Comparison of ENCODE assay signal across 22 cellular contexts in genomic region chr5:39992617-39993203, GRCh38.
A peak's percentile ranks its signal among the peaks of the same experiment; 100 is the strongest.
DNase-seq lines count a peak whose midpoint lies in the region; ATAC-seq and TF ChIP-seq lines count a peak whose summit lies in the region.
"Had no signal": no experiment of that assay in that cellular context is flagged by ENCODE, and none has a peak within 500 bp of the region (broad histone marks: within the 10 kb centered on the region; RNA-seq: fewer than 3 reads in every experiment).

No MANE protein-coding gene starts in this region.

- ATAC-seq in stimulated activated naive CD8-positive, alpha-beta T cell treated with anti-CD3 and anti-CD28 coated beads, Interleukin-15, Interleukin-2, amounts not matched to agents 100 U/mL and 50 U/mL, for 24 hours = no peak
- ATAC-seq: GM12878, T-cell had no signal

- peak; percentile 24 for DNase-seq in HT1080 (ENCODE audit: low read depth)
- DNase-seq in NOMO-1 (lab: John Stamatoyannopoulos, UW; ENCODE audit: unreplicated experiment in 2 of 2) = peak; percentile 39 to 72
- peak; percentile 16 for DNase-seq in choroid plexus epithelial cell (ENCODE audit: low read depth)
- peak; percentile 10 for DNase-seq in myocyte (ENCODE audit: low read depth)
- DNase-seq in HFFc6 = no peak
- DNase-seq in NCI-H82 (lab: John Stamatoyannopoulos, UW) = no peak
- DNase-seq in stimulated activated CD4-positive, alpha-beta T cell treated with anti-CD3 and anti-CD28 coated beads, Interleukin-4, amount 100 ng/mL, for 24 hours = no peak
- no peak for DNase-seq in stimulated activated naive CD8-positive, alpha-beta T cell treated with anti-CD3 and anti-CD28 coated beads, Interleukin-15, Interleukin-2, amounts not matched to agents 100 U/mL and 50 U/mL, for 24 hours
- DNase-seq: CD4-positive, alpha-beta memory T cell; DMS 273 treated with DMSO at 0.1 percent for 48 hours; Kasumi-1; NCI-H1417 treated with DMSO at 0.1 percent for 48 hours; NCI-H2107; NCI-H510A treated with DMSO at 0.1 percent for 48 hours; Right ventricle myocardium superior; stimulated activated CD4-positive, alpha-beta T cell treated with anti-CD3 and anti-CD28 coated beads, Interleukin-2, amount 100 ng/mL, for 48 hours; stimulated activated naive CD4-positive, alpha-beta T cell; T-cell; transverse colon had no signal

- H3K4me3 ChIP-seq in choroid plexus epithelial cell (ENCODE audit: low read depth, low read length) = no peak overlapping the region
- H3K4me3 ChIP-seq: GM12878, smooth muscle cell, transverse colon had no signal

- TF ChIP-seq CTCF in choroid plexus epithelial cell (conservative IDR thresholded peaks at IDR 0.05; ENCODE audit: low read depth, low read length) (no peak), HFFc6 (IDR thresholded peaks at IDR 0.05) (no peak)

- no peaks in the 10 kb centered on the region; the same call in 1 of the 2 replicates for H3K27me3 Mint-ChIP-seq in HFFc6 (ENCODE audit: insufficient read depth)

- no peaks in the 10 kb centered on the region for H3K36me3 Mint-ChIP-seq in HFFc6 (ENCODE audit: low read depth)
- H3K36me3 Mint-ChIP-seq: activated naive CD4-positive, alpha-beta T cell treated with anti-CD3 and anti-CD28 coated beads, Interleukin-2, amount 50 U/mL, for 24 hours; CD4-positive, alpha-beta memory T cell; T-cell had no signal

- H3K9me3 Mint-ChIP-seq in HFFc6 = no peaks in the 10 kb centered on the region
- H3K9me3 Mint-ChIP-seq: activated naive CD4-positive, alpha-beta T cell treated with anti-CD3 and anti-CD28 coated beads, Interleukin-2, amount 50 U/mL, for 24 hours; T-cell had no signal

- no peak overlapping the region for H3K4me3 Mint-ChIP-seq in HFFc6
- H3K4me3 Mint-ChIP-seq: activated naive CD4-positive, alpha-beta T cell treated with anti-CD3 and anti-CD28 coated beads, Interleukin-2, amount 50 U/mL, for 24 hours; CD4-positive, alpha-beta memory T cell; T-cell had no signal

- H3K27ac Mint-ChIP-seq in HFFc6 = no peak overlapping the region
- H3K27ac Mint-ChIP-seq: activated naive CD4-positive, alpha-beta T cell treated with anti-CD3 and anti-CD28 coated beads, Interleukin-2, amount 50 U/mL, for 24 hours; CD4-positive, alpha-beta memory T cell; T-cell had no signal

- H3K4me1 Mint-ChIP-seq in HFFc6 (ENCODE audit: low read depth) = no peaks in the 10 kb centered on the region
- H3K4me1 Mint-ChIP-seq: activated naive CD4-positive, alpha-beta T cell treated with anti-CD3 and anti-CD28 coated beads, Interleukin-2, amount 50 U/mL, for 24 hours; CD4-positive, alpha-beta memory T cell; T-cell had no signal

Comparison
In these comparisons a context has a peak if more than half of its experiments do, and no peak if none do; other contexts are left out.
1. DNase-seq: peak in HT1080 (single experiment), NOMO-1 (2 of 2), choroid plexus epithelial cell (single experiment) and myocyte (single experiment); none in HFFc6 (single experiment), NCI-H82 (single experiment), stimulated activated CD4-positive, alpha-beta T cell treated with anti-CD3 and anti-CD28 coated beads, Interleukin-4, amount 100 ng/mL, for 24 hours (single experiment) and stimulated activated naive CD8-positive, alpha-beta T cell treated with anti-CD3 and anti-CD28 coated beads, Interleukin-15, Interleukin-2, amounts not matched to agents 100 U/mL and 50 U/mL, for 24 hours (single experiment).